6 cellular contexts compared by ENCODE assay signal in the genomic region with DNA sequence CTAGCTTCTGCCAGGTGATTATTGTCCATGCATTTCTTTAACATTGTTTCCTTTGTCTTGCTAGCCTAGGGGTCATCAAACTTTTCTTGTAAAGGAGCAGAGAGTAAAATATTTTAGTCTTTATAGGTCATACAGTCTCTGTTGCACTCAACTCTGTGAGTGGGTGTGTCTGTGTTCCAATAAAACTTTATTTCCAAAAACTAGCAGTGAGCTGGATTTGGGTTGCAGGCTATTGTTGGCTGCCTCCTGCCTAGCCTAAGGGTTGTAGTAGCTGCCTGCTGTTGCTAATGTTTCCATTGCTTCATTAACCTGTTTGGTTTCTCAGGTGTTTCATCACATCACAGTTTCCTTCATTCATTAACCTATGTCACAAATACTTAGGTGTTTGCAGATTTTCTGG.
"Had no signal": no experiment of that assay in that cellular context is flagged by ENCODE, and none has a peak within 500 bp of the region (broad histone marks: within the 10 kb centered on the region; RNA-seq: fewer than 3 reads in every experiment).

No MANE protein-coding gene starts in this region.

- H3K4me2 ChIP-seq: KMS-11 had no signal

- FAIRE-seq: HTR-8/SVneo had no signal

- DNase-seq: IMR-90, KBM-7, KG1 had no signal

- H3K27ac ChIP-seq: HL-60, KMS-11 had no signal

- H3K9ac ChIP-seq: KMS-11 had no signal
